In genomic region chr11:3284248-3284647, GRCh38 we compare ENCODE assay signal across 4 cellular contexts. TPM values are rescaled to one million over a fixed set of nuclear protein-coding genes. Genes with fewer than 3 reads are reported as not detected.
"Had no signal": no experiment of that assay in that cellular context is flagged by ENCODE, and none has a peak within 500 bp of the region (broad histone marks: within the 10 kb centered on the region; RNA-seq: fewer than 3 reads in every experiment).

No MANE protein-coding gene starts in this region.

RNA-seq across cellular contexts. Expression of gene MRGPRE, which starts 52.0 kb away (rescaled TPM):
- total RNA-seq: LHCN-M2, M059J, MCF 10A, NCI-H460 had no signal
